ENCODE assay signal across 9 cellular contexts in genomic region chr19:31340059-31341025, GRCh38. TPM values are rescaled to one million over a fixed set of nuclear protein-coding genes. Genes with fewer than 3 reads are reported as not detected.
DNase-seq lines count a peak whose midpoint lies in the region; ATAC-seq and TF ChIP-seq lines count a peak whose summit lies in the region.
"Had no signal": no experiment of that assay in that cellular context is flagged by ENCODE, and none has a peak within 500 bp of the region (broad histone marks: within the 10 kb centered on the region; RNA-seq: fewer than 3 reads in every experiment).

No MANE protein-coding gene starts in this region.

- H3K4me3 Mint-ChIP-seq in glutamatergic neuron (ENCODE audit: unreplicated experiment), result peak overlapping the region; percentile 60

- no peak for TF ChIP-seq CTCF in left ventricle myocardium inferior (IDR thresholded peaks at IDR 0.05; ENCODE audit: borderline replicate concordance)
- no peak for TF ChIP-seq CTCF in glutamatergic neuron (IDR thresholded peaks at IDR 0.05; ENCODE audit: partially characterized antibody, unreplicated experiment)
- no peak for TF ChIP-seq CTCF in vagina (IDR thresholded peaks at IDR 0.05)

- H3K27me3 ChIP-seq in left ventricle myocardium inferior (ENCODE audit: low read depth) (no peaks in the 10 kb centered on the region), vagina (no peaks in the 10 kb centered on the region)

- H3K4me1 ChIP-seq in left ventricle myocardium inferior (peaks cover 28% of the 10 kb centered on the region), vagina (peaks cover 23% of the 10 kb centered on the region)

- peak overlapping the region; percentile 57 for H3K27ac ChIP-seq in left ventricle myocardium inferior (replicated peaks)
- H3K27ac ChIP-seq in vagina, result peak overlapping the region; percentile 47

- H3K36me3 ChIP-seq in left ventricle myocardium inferior (no peaks in the 10 kb centered on the region), vagina (no peaks in the 10 kb centered on the region)

- no peak for ATAC-seq in Right ventricle myocardium inferior

- H3K4me1 Mint-ChIP-seq in glutamatergic neuron (ENCODE audit: low read depth, unreplicated experiment), result peaks cover 37% of the 10 kb centered on the region

- TF ChIP-seq POLR2A in vagina (IDR thresholded peaks at IDR 0.05), result no peak

- peak overlapping the region; percentile 78 for H3K27ac Mint-ChIP-seq in glutamatergic neuron (ENCODE audit: unreplicated experiment)

- H3K9me3 Mint-ChIP-seq in glutamatergic neuron (ENCODE audit: unreplicated experiment), result peaks cover 12% of the 10 kb centered on the region

- intact Hi-C loops in left ventricle myocardium inferior (cut with micrococcal nuclease) (no loop called here), Right ventricle myocardium inferior (cut with DNase I) (no loop called here), vagina (cut with DNase I) (no loop called here)

- H3K9me3 ChIP-seq in left ventricle myocardium inferior (replicated peaks) (no peaks in the 10 kb centered on the region), vagina (no peaks in the 10 kb centered on the region)

- H3K27me3 Mint-ChIP-seq in glutamatergic neuron (ENCODE audit: unreplicated experiment), result peaks cover 13% of the 10 kb centered on the region

- DNase-seq in left ventricle myocardium inferior, result no peak
- no peak for DNase-seq in Right ventricle myocardium inferior (ENCODE audit: missing footprints)
- DNase-seq in T-helper 22 cell (ENCODE audit: low read depth), result peak; percentile 46
- DNase-seq in glutamatergic neuron, result no peak
- no peak for DNase-seq in vagina (ENCODE audit: extremely low spot score in 2 of 2)
- no peak for DNase-seq in NCI-H1092 treated with DMSO at 0.1 percent for 48 hours (lab: John Stamatoyannopoulos, UW)
- no peak for DNase-seq in NCI-H774 (lab: John Stamatoyannopoulos, UW)
- DNase-seq in NCI-H345 (lab: John Stamatoyannopoulos, UW), result no peak
- DNase-seq: left cardiac atrium had no signal

- peaks cover 5% of the 10 kb centered on the region for H3K36me3 Mint-ChIP-seq in glutamatergic neuron (ENCODE audit: unreplicated experiment)

- H3K4me3 ChIP-seq in left ventricle myocardium inferior (no peak overlapping the region), vagina (no peak overlapping the region)

RNA-seq across cellular contexts. Expression of gene TSHZ3, which starts 8.9 kb away (rescaled TPM):
- total RNA-seq in left ventricle myocardium inferior (2.9 TPM), Right ventricle myocardium inferior (3.5 TPM), glutamatergic neuron (ENCODE audit: unreplicated experiment) (7.4 TPM), vagina (13.5 TPM)
